ENCODE assay signal across 25 cellular contexts in the genomic region with DNA sequence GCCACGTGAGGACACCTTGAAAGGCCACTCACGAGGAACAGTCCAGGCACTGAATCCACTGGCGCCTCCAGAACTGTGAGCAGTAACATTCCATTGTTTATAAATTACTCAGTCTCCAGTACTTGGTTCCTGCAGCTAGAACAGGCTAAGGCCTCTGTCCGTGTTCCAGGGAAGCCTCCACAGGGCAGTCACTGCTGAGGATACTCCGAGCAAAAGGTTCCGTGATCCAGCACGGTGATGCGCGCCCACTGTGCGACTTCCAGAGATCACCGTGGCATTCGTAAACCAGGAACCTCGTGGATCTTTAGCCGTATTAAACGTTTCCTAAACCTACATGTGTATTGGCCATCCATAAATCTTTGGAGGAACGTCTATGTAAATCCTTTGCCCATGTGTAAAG. TPM values are rescaled to one million over a fixed set of nuclear protein-coding genes. Genes with fewer than 3 reads are reported as not detected.
DNase-seq lines count a peak whose midpoint lies in the region; ATAC-seq and TF ChIP-seq lines count a peak whose summit lies in the region.
"Had no signal": no experiment of that assay in that cellular context is flagged by ENCODE, and none has a peak within 500 bp of the region (broad histone marks: within the 10 kb centered on the region; RNA-seq: fewer than 3 reads in every experiment).

No MANE protein-coding gene starts in this region.

- H3K4me2 ChIP-seq in BLaER1 (0 out of 2 replicates have a peak overlapping the region, but pooled peaks have one; percentile 70), neural progenitor cell (no peak overlapping the region), PC-3 (ENCODE audit: low read length) (no peak overlapping the region)
- H3K4me2 ChIP-seq in BLaER1 treated with 17β-estradiol and CSF1 and Interleukin-3, amounts not matched to agents 10 nM and 100 nM: peak overlapping the region in 7 of 11 experiments; percentile 63 to 75 (median 73); a peak in 7 of 22 replicates

- H3K36me3 ChIP-seq in BLaER1: no peaks in the 10 kb centered on the region
- H3K36me3 ChIP-seq in BLaER1 treated with 17β-estradiol and CSF1 and Interleukin-3, amounts not matched to agents 10 nM and 100 nM: no peaks in the 10 kb centered on the region
- no peaks in the 10 kb centered on the region for H3K36me3 ChIP-seq in neural progenitor cell
- no peaks in the 10 kb centered on the region for H3K36me3 ChIP-seq in PC-3 (ENCODE audit: low read depth, low read length)
- H3K36me3 ChIP-seq: BE2C had no signal

- no peaks in the 10 kb centered on the region for H3K27me3 ChIP-seq in BLaER1
- no peaks in the 10 kb centered on the region for H3K27me3 ChIP-seq in BLaER1 treated with 17β-estradiol and CSF1 and Interleukin-3, amounts not matched to agents 10 nM and 100 nM
- H3K27me3 ChIP-seq in neural progenitor cell: no peaks in the 10 kb centered on the region
- H3K27me3 ChIP-seq in PC-3 (ENCODE audit: low read length): peaks cover 93% of the 10 kb centered on the region

- peak; percentile 55 for DNase-seq in mesenteric fat pad (ENCODE audit: low spot score)
- no peak for DNase-seq in neural progenitor cell (ENCODE audit: low spot score)
- DNase-seq in PC-3: no peak
- DNase-seq: 8988T; ACHN; BE2C; C1 segment of cervical spinal cord; CD4-positive, alpha-beta memory T cell; CD4-positive, CD25-positive, alpha-beta regulatory T cell; CD8-positive, alpha-beta memory T cell; COR-L47; DMS 273 treated with DMSO at 0.1 percent for 48 hours; DMS153; DMS53; DMS79; DND-41; EL; GDM1 had no signal

- no peak overlapping the region for H3K9ac ChIP-seq in BLaER1
- peak overlapping the region in 1 of 11 experiments; percentile 29; a peak in 1 of 22 replicates for H3K9ac ChIP-seq in BLaER1 treated with 17β-estradiol and CSF1 and Interleukin-3, amounts not matched to agents 10 nM and 100 nM
- no peak overlapping the region for H3K9ac ChIP-seq in neural progenitor cell
- no peak overlapping the region for H3K9ac ChIP-seq in PC-3 (ENCODE audit: low read length)

- no peak overlapping the region for H3K27ac Mint-ChIP-seq in neural progenitor cell
- H3K27ac Mint-ChIP-seq: CD14-positive monocyte; CD4-positive, alpha-beta memory T cell; CD4-positive, CD25-positive, alpha-beta regulatory T cell had no signal

- H4K20me1 ChIP-seq in BLaER1 (no peaks in the 10 kb centered on the region), neural progenitor cell (ENCODE audit: low read depth) (no peaks in the 10 kb centered on the region), PC-3 (ENCODE audit: low read length) (no peaks in the 10 kb centered on the region)
- no peaks in the 10 kb centered on the region for H4K20me1 ChIP-seq in BLaER1 treated with 17β-estradiol and CSF1 and Interleukin-3, amounts not matched to agents 10 nM and 100 nM

- POLR2A ChIA-PET in PC-3 (lab: Charles Lee; ENCODE audit: unreplicated experiment): no interaction called here

- H3K4me1 ChIP-seq in BLaER1: peaks cover 13% of the 10 kb centered on the region
- peaks cover 8 to 18% (median 15%) of the 10 kb centered on the region in 10 experiments; a peak in 19 of 20 replicates for H3K4me1 ChIP-seq in BLaER1 treated with 17β-estradiol and CSF1 and Interleukin-3, amounts not matched to agents 10 nM and 100 nM
- peaks cover 10% of the 10 kb centered on the region for H3K4me1 ChIP-seq in neural progenitor cell
- H3K4me1 ChIP-seq in PC-3 (ENCODE audit: insufficient read depth, low read length): no peaks in the 10 kb centered on the region
- H3K4me1 ChIP-seq: BE2C had no signal

- no peak overlapping the region for H2AFZ ChIP-seq in neural progenitor cell (replicated peaks)
- no peak overlapping the region for H2AFZ ChIP-seq in PC-3 (ENCODE audit: low read length)

- no peaks in the 10 kb centered on the region for H3K9me2 ChIP-seq in PC-3 (replicated peaks; ENCODE audit: low read length)

- CTCF ChIA-PET in PC-3 (lab: Charles Lee): no interaction called here

- no peaks in the 10 kb centered on the region for H3F3A ChIP-seq in neural progenitor cell (ENCODE audit: low read depth)
- no peaks in the 10 kb centered on the region for H3F3A ChIP-seq in PC-3 (ENCODE audit: low read length, unreplicated experiment)

- no peaks in the 10 kb centered on the region for H3K79me2 ChIP-seq in neural progenitor cell (ENCODE audit: low read depth)
- no peaks in the 10 kb centered on the region for H3K79me2 ChIP-seq in PC-3 (ENCODE audit: low read length)

- H3K9me3 Mint-ChIP-seq in neural progenitor cell: peaks cover 3% of the 10 kb centered on the region
- H3K9me3 Mint-ChIP-seq: CD4-positive, alpha-beta memory T cell; CD8-positive, alpha-beta memory T cell had no signal

- H3K27me3 Mint-ChIP-seq in neural progenitor cell (ENCODE audit: insufficient read depth, low read depth): no peaks in the 10 kb centered on the region
- H3K27me3 Mint-ChIP-seq: CD4-positive, CD25-positive, alpha-beta regulatory T cell had no signal

- ATAC-seq in PC-3 (no peak), GM18498 (IDR thresholded peaks at IDR 0.05; ENCODE audit: unreplicated experiment) (no peak)
- ATAC-seq: GM12878 had no signal

- H3K9me3 ChIP-seq in BLaER1 (peaks cover 32% of the 10 kb centered on the region), neural progenitor cell (ENCODE audit: low read depth) (no peaks in the 10 kb centered on the region), PC-3 (ENCODE audit: low read length) (no peaks in the 10 kb centered on the region)
- H3K9me3 ChIP-seq in BLaER1 treated with 17β-estradiol and CSF1 and Interleukin-3, amounts not matched to agents 10 nM and 100 nM (replicated peaks in 1 of 11): peaks cover 14 to 32% (median 28%) of the 10 kb centered on the region in 11 experiments; a peak in 20 of 22 replicates
- H3K9me3 ChIP-seq: BE2C had no signal

- intact Hi-C loops in PC-3 (cut with micrococcal nuclease): no loop called here

- no peaks in the 10 kb centered on the region for H3K36me3 Mint-ChIP-seq in neural progenitor cell
- H3K36me3 Mint-ChIP-seq: CD14-positive monocyte; CD4-positive, alpha-beta memory T cell; CD4-positive, CD25-positive, alpha-beta regulatory T cell; CD8-positive, alpha-beta memory T cell had no signal

- H3K27ac ChIP-seq in BLaER1: no peak overlapping the region; the same call in 1 of the 2 replicates
- peak overlapping the region in 6 of 11 experiments; percentile 37 to 76 (median 64); a peak in 11 of 22 replicates for H3K27ac ChIP-seq in BLaER1 treated with 17β-estradiol and CSF1 and Interleukin-3, amounts not matched to agents 10 nM and 100 nM
- no peak overlapping the region for H3K27ac ChIP-seq in neural progenitor cell
- H3K27ac ChIP-seq in PC-3 (ENCODE audit: low read length): no peak overlapping the region

- BruUV-seq in PC-3 (replicated peaks; lab: Mats Ljungman, UMichigan): no TSS peak

- no peak overlapping the region for H3K4me3 Mint-ChIP-seq in neural progenitor cell
- H3K4me3 Mint-ChIP-seq: CD14-positive monocyte; CD4-positive, alpha-beta memory T cell; CD4-positive, CD25-positive, alpha-beta regulatory T cell; CD8-positive, alpha-beta memory T cell had no signal

- no peaks in the 10 kb centered on the region for H3K4me1 Mint-ChIP-seq in neural progenitor cell
- H3K4me1 Mint-ChIP-seq: CD14-positive monocyte; CD4-positive, alpha-beta memory T cell; CD4-positive, CD25-positive, alpha-beta regulatory T cell; CD8-positive, alpha-beta memory T cell had no signal

- H3K4me3 ChIP-seq in BLaER1 (no peak overlapping the region), neural progenitor cell (no peak overlapping the region), PC-3 (ENCODE audit: low read length) (no peak overlapping the region)
- no peak overlapping the region for H3K4me3 ChIP-seq in BLaER1 treated with 17β-estradiol and CSF1 and Interleukin-3, amounts not matched to agents 10 nM and 100 nM
- H3K4me3 ChIP-seq: GM12878 had no signal

- TF ChIP-seq CTCF in neural progenitor cell (IDR thresholded peaks at IDR 0.05) (no peak), PC-3 (conservative IDR thresholded peaks at IDR 0.05; ENCODE audit: low read depth, low read length) (no peak)

RNA-seq across cellular contexts. Expression of gene SALL3, which starts 51.5 kb away (rescaled TPM):
- total RNA-seq in mesenteric fat pad (not detected), neural progenitor cell (ENCODE audit: low replicate concordance) (27.7 and 36.5 TPM in 2 replicates), PC-3 (2014; rRNA removed) (not detected in 2 replicates)
- total RNA-seq: A673; CD4-positive, alpha-beta memory T cell; CD4-positive, CD25-positive, alpha-beta regulatory T cell; CD8-positive, alpha-beta memory T cell; G401 had no signal

Comparison
In these comparisons a context has a peak if more than half of its experiments do, and no peak if none do; other contexts are left out.
1. H3K27ac ChIP-seq: peak in BLaER1 treated with 17β-estradiol and CSF1 and Interleukin-3, amounts not matched to agents 10 nM and 100 nM (6 of 11); none in BLaER1 (single experiment), neural progenitor cell (single experiment) and PC-3 (single experiment).
2. H3K4me2 ChIP-seq: peak in BLaER1 (single experiment) and BLaER1 treated with 17β-estradiol and CSF1 and Interleukin-3, amounts not matched to agents 10 nM and 100 nM (7 of 11); none in neural progenitor cell (single experiment) and PC-3 (single experiment).
3. RNA of gene SALL3, which starts 51.5 kb away (total RNA-seq): 27.7 to 36.5 TPM in neural progenitor cell; not detected in mesenteric fat pad (single experiment) and not detected in PC-3; every median in the first group is over 10 times any median in the second.